Comparison of ENCODE assay signal across 8 cellular contexts in genomic region chr1:7207875-7208646, GRCh38.
A peak's percentile ranks its signal among the peaks of the same experiment; 100 is the strongest.
DNase-seq lines count a peak whose midpoint lies in the region; ATAC-seq and TF ChIP-seq lines count a peak whose summit lies in the region.

No MANE protein-coding gene starts in this region.

- POLR2A ChIA-PET in CD8-positive, alpha-beta T cell (lab: Charles Lee), result no interaction called here

- no peaks in the 10 kb centered on the region for H3K4me1 Mint-ChIP-seq in osteocyte (ENCODE audit: unreplicated experiment)
- no peaks in the 10 kb centered on the region for H3K4me1 Mint-ChIP-seq in CD8-positive, alpha-beta T cell (ENCODE audit: low read depth)

- intact Hi-C loops in CD8-positive, alpha-beta T cell (cut with DNase I, micrococcal nuclease), result no loop called here

- H3K9me3 Mint-ChIP-seq in osteocyte (ENCODE audit: unreplicated experiment), result peaks cover 4% of the 10 kb centered on the region
- no peaks in the 10 kb centered on the region for H3K9me3 Mint-ChIP-seq in CD8-positive, alpha-beta T cell

- CTCF ChIA-PET in CD8-positive, alpha-beta T cell (lab: Charles Lee), result no interaction called here

- no peaks in the 10 kb centered on the region for H3K4me1 ChIP-seq in CD8-positive, alpha-beta T cell (ENCODE audit: insufficient read depth, low read length)

- ATAC-seq in GM18868 (IDR thresholded peaks at IDR 0.05; ENCODE audit: unreplicated experiment), result no peak
- ATAC-seq in CD8-positive, alpha-beta T cell, result no peak

- H3K27me3 ChIP-seq in CD8-positive, alpha-beta T cell (ENCODE audit: insufficient read depth, low read length), result peaks cover 4% of the 10 kb centered on the region

- H3K36me3 ChIP-seq in SK-N-MC (ENCODE audit: insufficient read depth, low read length), result no peaks in the 10 kb centered on the region
- no peaks in the 10 kb centered on the region for H3K36me3 ChIP-seq in CD8-positive, alpha-beta T cell (ENCODE audit: insufficient read depth, low read length)

- H3K4me3 ChIP-seq in NB4 (ENCODE audit: low read depth, low read length) (no peak overlapping the region), SK-N-MC (no peak overlapping the region), fibroblast of pulmonary artery (replicated peaks; ENCODE audit: low read depth, low read length) (no peak overlapping the region)
- no peak overlapping the region for H3K4me3 ChIP-seq in CD8-positive, alpha-beta T cell (ENCODE audit: low read depth, low read length)

- DNase-seq in stimulated activated CD4-positive, alpha-beta T cell treated with anti-CD3 and anti-CD28 coated beads, Interleukin-1b, Interleukin-23, amount 100 ng/mL, for 48 hours, result peak; percentile 45
- DNase-seq in stimulated activated CD4-positive, alpha-beta T cell treated with anti-CD3 and anti-CD28 coated beads, Interleukin-4, amount 100 ng/mL, for 24 hours, result no peak
- DNase-seq in NB4 (ENCODE audit: low read depth) (peak; percentile 69), SK-N-MC (ENCODE audit: low read depth, low spot score) (peak; percentile 24), fibroblast of pulmonary artery (ENCODE audit: low read depth) (peak; percentile 52), osteocyte (ENCODE audit: extremely low spot score, unreplicated experiment) (no peak)
- DNase-seq in CD8-positive, alpha-beta T cell, result no peak

- H3K27ac ChIP-seq in SK-N-MC, result no peak overlapping the region
- no peak overlapping the region for H3K27ac ChIP-seq in CD8-positive, alpha-beta T cell (ENCODE audit: low read depth, low read length)

- no peak overlapping the region for H3K4me3 Mint-ChIP-seq in osteocyte (ENCODE audit: unreplicated experiment)
- H3K4me3 Mint-ChIP-seq in CD8-positive, alpha-beta T cell, result no peak overlapping the region

- H3K36me3 Mint-ChIP-seq in osteocyte (ENCODE audit: unreplicated experiment), result peaks cover 3% of the 10 kb centered on the region
- H3K36me3 Mint-ChIP-seq in CD8-positive, alpha-beta T cell, result no peaks in the 10 kb centered on the region

- peak; percentile 74 for TF ChIP-seq CTCF in NB4 (IDR thresholded peaks at IDR 0.05; ENCODE audit: low read depth, low read length)
- TF ChIP-seq CTCF in fibroblast of pulmonary artery (IDR thresholded peaks at IDR 0.05; ENCODE audit: low read length, missing control alignments), result peak; percentile 52
- peak; percentile 55 for TF ChIP-seq CTCF in osteocyte (IDR thresholded peaks at IDR 0.05)
- TF ChIP-seq CTCF in CD8-positive, alpha-beta T cell (IDR thresholded peaks at IDR 0.05), result no peak

- H3K9ac ChIP-seq in SK-N-MC (ENCODE audit: insufficient read length), result no peak overlapping the region

- no peak overlapping the region for H3K27ac Mint-ChIP-seq in osteocyte (ENCODE audit: unreplicated experiment)
- no peak overlapping the region for H3K27ac Mint-ChIP-seq in CD8-positive, alpha-beta T cell

- H3K9me3 ChIP-seq in SK-N-MC (ENCODE audit: low read depth, low read length), result no peaks in the 10 kb centered on the region
- no peaks in the 10 kb centered on the region for H3K9me3 ChIP-seq in CD8-positive, alpha-beta T cell (ENCODE audit: low read length)

- TF ChIP-seq POLR2A in NB4 (IDR thresholded peaks at IDR 0.05; ENCODE audit: extremely low read depth, insufficient read length), result no peak

- peaks cover 20% of the 10 kb centered on the region for H3K27me3 Mint-ChIP-seq in osteocyte (ENCODE audit: unreplicated experiment)
- peaks cover 36% of the 10 kb centered on the region for H3K27me3 Mint-ChIP-seq in CD8-positive, alpha-beta T cell (ENCODE audit: low read depth)

Comparison
In these comparisons a context has a peak if more than half of its experiments do, and no peak if none do; other contexts are left out.
1. DNase-seq: peak in stimulated activated CD4-positive, alpha-beta T cell treated with anti-CD3 and anti-CD28 coated beads, Interleukin-1b, Interleukin-23, amount 100 ng/mL, for 48 hours (single experiment), NB4 (single experiment), SK-N-MC (single experiment) and fibroblast of pulmonary artery (single experiment); none in stimulated activated CD4-positive, alpha-beta T cell treated with anti-CD3 and anti-CD28 coated beads, Interleukin-4, amount 100 ng/mL, for 24 hours (single experiment), osteocyte (single experiment) and CD8-positive, alpha-beta T cell (0 of 7).